Comparison of ENCODE assay signal across 14 cellular contexts in genomic region chr11:79121351-79121750, GRCh38.
DNase-seq lines count a peak whose midpoint lies in the region; TF ChIP-seq lines count a peak whose summit lies in the region.
"Had no signal": no experiment of that assay in that cellular context is flagged by ENCODE, and none has a peak within 500 bp of the region (broad histone marks: within the 10 kb centered on the region; RNA-seq: fewer than 3 reads in every experiment).

No MANE protein-coding gene starts in this region.

- H3K27me3 Mint-ChIP-seq in progenitor cell of endocrine pancreas, result no peaks in the 10 kb centered on the region
- no peaks in the 10 kb centered on the region for H3K27me3 Mint-ChIP-seq in activated CD4-positive, alpha-beta memory T cell treated with anti-CD3 and anti-CD28 coated beads, Interleukin-2, amount 10 ng/mL, durations not matched to agents 7 days and 5 days
- H3K27me3 Mint-ChIP-seq: activated CD4-positive, alpha-beta T cell treated with anti-CD3 and anti-CD28 coated beads, Interleukin-2, amount 10 ng/mL, durations not matched to agents 24 days and 14 days; B cell had no signal

- H3K36me3 ChIP-seq in H7 (replicated peaks; ENCODE audit: control insufficient read depth, insufficient read depth, low read length) (no peaks in the 10 kb centered on the region), BE2C (no peaks in the 10 kb centered on the region)

- H3K36me3 Mint-ChIP-seq in progenitor cell of endocrine pancreas (ENCODE audit: insufficient read depth), result peaks cover 5% of the 10 kb centered on the region
- H3K36me3 Mint-ChIP-seq in activated CD4-positive, alpha-beta memory T cell treated with anti-CD3 and anti-CD28 coated beads, Interleukin-2, amount 10 ng/mL, durations not matched to agents 7 days and 5 days (ENCODE audit: low read depth), result no peaks in the 10 kb centered on the region

- peak; percentile 42 for DNase-seq in NCI-H1048 (lab: John Stamatoyannopoulos, UW)
- peak; percentile 89 for DNase-seq in NCI-H526 treated with DMSO at 0.1 percent for 48 hours (lab: John Stamatoyannopoulos, UW)
- peak; percentile 45 for DNase-seq in globus pallidus (ENCODE audit: low spot score)
- no peak for DNase-seq in progenitor cell of endocrine pancreas (ENCODE audit: low spot score, unreplicated experiment)
- DNase-seq in NK-92 treated with Interleukin-12 subunit alpha and Interleukin-12 subunit beta, amount 100 ng/mL, for 24 hours (lab: John Stamatoyannopoulos, UW), result no peak
- DNase-seq in activated CD4-positive, alpha-beta memory T cell treated with anti-CD3 and anti-CD28 coated beads, Interleukin-2, amount 10 ng/mL, durations not matched to agents 7 days and 5 days, result no peak
- DNase-seq in H7, result no peak
- DNase-seq in BE2C, result no peak
- DNase-seq: activated CD4-positive, alpha-beta T cell treated with anti-CD3 and anti-CD28 coated beads, Interleukin-2, amount 10 ng/mL, durations not matched to agents 24 days and 14 days; activated T-cell treated with anti-CD3 and anti-CD28 coated beads, Interleukin-2, amount 50 U/mL, for 72 hours; GM23248; NCI-H1092; Right ventricle myocardium superior had no signal

- H3K4me3 Mint-ChIP-seq in progenitor cell of endocrine pancreas (ENCODE audit: low read depth), result no peak overlapping the region
- H3K4me3 Mint-ChIP-seq in activated CD4-positive, alpha-beta memory T cell treated with anti-CD3 and anti-CD28 coated beads, Interleukin-2, amount 10 ng/mL, durations not matched to agents 7 days and 5 days, result no peak overlapping the region
- H3K4me3 Mint-ChIP-seq: activated CD4-positive, alpha-beta T cell treated with anti-CD3 and anti-CD28 coated beads, Interleukin-2, amount 10 ng/mL, durations not matched to agents 24 days and 14 days; activated T-cell treated with anti-CD3 and anti-CD28 coated beads, Interleukin-2, amount 50 U/mL, for 72 hours; B cell had no signal

- H3K27me3 ChIP-seq in H7 (ENCODE audit: control insufficient read depth, insufficient read depth, low read length) (no peaks in the 10 kb centered on the region), BE2C (no peaks in the 10 kb centered on the region)

- H3K4me1 ChIP-seq in BE2C, result peaks cover 18% of the 10 kb centered on the region

- no peak for TF ChIP-seq CTCF in progenitor cell of endocrine pancreas (IDR thresholded peaks at IDR 0.05; ENCODE audit: unreplicated experiment)
- no peak for TF ChIP-seq CTCF in BE2C (IDR thresholded peaks at IDR 0.05; ENCODE audit: low read depth, low read length)

- POLR2A ChIA-PET in activated CD4-positive, alpha-beta memory T cell treated with anti-CD3 and anti-CD28 coated beads, Interleukin-2, amount 10 ng/mL, durations not matched to agents 7 days and 5 days (lab: Charles Lee), result no interaction called here

- CTCF ChIA-PET in activated CD4-positive, alpha-beta memory T cell treated with anti-CD3 and anti-CD28 coated beads, Interleukin-2, amount 10 ng/mL, durations not matched to agents 7 days and 5 days (lab: Charles Lee), result interaction anchor here (0.5 kb wide), 1 partner anchor 179 kb away, joined by 4 read pairs; no protein-coding TSS in a partner anchor

- peak overlapping the region; percentile 59 for H3K27ac Mint-ChIP-seq in progenitor cell of endocrine pancreas
- no peak overlapping the region for H3K27ac Mint-ChIP-seq in activated CD4-positive, alpha-beta memory T cell treated with anti-CD3 and anti-CD28 coated beads, Interleukin-2, amount 10 ng/mL, durations not matched to agents 7 days and 5 days
- H3K27ac Mint-ChIP-seq: activated CD4-positive, alpha-beta T cell treated with anti-CD3 and anti-CD28 coated beads, Interleukin-2, amount 10 ng/mL, durations not matched to agents 24 days and 14 days; activated T-cell treated with anti-CD3 and anti-CD28 coated beads, Interleukin-2, amount 50 U/mL, for 72 hours; B cell had no signal

- no peaks in the 10 kb centered on the region for H3K9me3 ChIP-seq in BE2C

- no peak overlapping the region for H3K4me3 ChIP-seq in H7 (ENCODE audit: insufficient read depth, low read depth, low read length)
- H3K4me3 ChIP-seq in BE2C (ENCODE audit: low read depth, low read length), result no peak overlapping the region
- H3K4me3 ChIP-seq: GM23248 had no signal

- peaks cover 8% of the 10 kb centered on the region for H3K4me1 Mint-ChIP-seq in progenitor cell of endocrine pancreas (ENCODE audit: low read depth)
- no peaks in the 10 kb centered on the region for H3K4me1 Mint-ChIP-seq in activated CD4-positive, alpha-beta memory T cell treated with anti-CD3 and anti-CD28 coated beads, Interleukin-2, amount 10 ng/mL, durations not matched to agents 7 days and 5 days
- H3K4me1 Mint-ChIP-seq: activated CD4-positive, alpha-beta T cell treated with anti-CD3 and anti-CD28 coated beads, Interleukin-2, amount 10 ng/mL, durations not matched to agents 24 days and 14 days; B cell had no signal

- peaks cover 11% of the 10 kb centered on the region for H3K9me3 Mint-ChIP-seq in progenitor cell of endocrine pancreas (ENCODE audit: low read depth)
- peaks cover 5% of the 10 kb centered on the region for H3K9me3 Mint-ChIP-seq in activated CD4-positive, alpha-beta memory T cell treated with anti-CD3 and anti-CD28 coated beads, Interleukin-2, amount 10 ng/mL, durations not matched to agents 7 days and 5 days
- H3K9me3 Mint-ChIP-seq: activated CD4-positive, alpha-beta T cell treated with anti-CD3 and anti-CD28 coated beads, Interleukin-2, amount 10 ng/mL, durations not matched to agents 24 days and 14 days had no signal

Comparison
In these comparisons a context has a peak if more than half of its experiments do, and no peak if none do; other contexts are left out.
1. DNase-seq: peak in NCI-H1048 (single experiment), NCI-H526 treated with DMSO at 0.1 percent for 48 hours (single experiment) and globus pallidus (single experiment); none in progenitor cell of endocrine pancreas (single experiment), NK-92 treated with Interleukin-12 subunit alpha and Interleukin-12 subunit beta, amount 100 ng/mL, for 24 hours (single experiment), activated CD4-positive, alpha-beta memory T cell treated with anti-CD3 and anti-CD28 coated beads, Interleukin-2, amount 10 ng/mL, durations not matched to agents 7 days and 5 days (single experiment), H7 (single experiment) and BE2C (single experiment).